9 cellular contexts compared by ENCODE assay signal in genomic region chr20:13325033-13325432, GRCh38.
DNase-seq lines count a peak whose midpoint lies in the region; ATAC-seq and TF ChIP-seq lines count a peak whose summit lies in the region.
"Had no signal": no experiment of that assay in that cellular context is flagged by ENCODE, and none has a peak within 500 bp of the region (broad histone marks: within the 10 kb centered on the region; RNA-seq: fewer than 3 reads in every experiment).

No MANE protein-coding gene starts in this region.

- TF ChIP-seq CTCF in endodermal cell (conservative IDR thresholded peaks at IDR 0.05) (peak; percentile 92), retinal pigment epithelial cell (conservative IDR thresholded peaks at IDR 0.05; ENCODE audit: low read depth, low read length) (peak; percentile 72), uterus (IDR thresholded peaks at IDR 0.05) (peak in 1 of 4 experiments; percentile 11)

- H3K27me3 ChIP-seq in endodermal cell (ENCODE audit: control insufficient read depth, insufficient read depth, low read length, poor library complexity, severe bottlenecking) (no peaks in the 10 kb centered on the region), uterus (no peaks in the 10 kb centered on the region)
- peaks cover 5% of the 10 kb centered on the region for H3K27me3 ChIP-seq in CD4-positive, alpha-beta memory T cell (ENCODE audit: insufficient read depth, low read length)

- no peak overlapping the region for H3K4me3 Mint-ChIP-seq in endodermal cell
- H3K4me3 Mint-ChIP-seq in CD4-positive, alpha-beta memory T cell: no peak overlapping the region

- H3K4me1 Mint-ChIP-seq in endodermal cell: peaks cover 59% of the 10 kb centered on the region
- H3K4me1 Mint-ChIP-seq in CD4-positive, alpha-beta memory T cell: peaks cover 0 to 4% (median 3%) of the 10 kb centered on the region in 4 donors

- H3K4me3 ChIP-seq in endodermal cell (ENCODE audit: low read length): no peak overlapping the region
- no peak overlapping the region for H3K4me3 ChIP-seq in retinal pigment epithelial cell (ENCODE audit: low read length)
- no peak overlapping the region for H3K4me3 ChIP-seq in CD4-positive, alpha-beta memory T cell (ENCODE audit: low read length in 2 of 2)
- no peak overlapping the region for H3K4me3 ChIP-seq in uterus

- peaks cover 10% of the 10 kb centered on the region for H3K36me3 Mint-ChIP-seq in endodermal cell (ENCODE audit: low read depth)
- H3K36me3 Mint-ChIP-seq in CD4-positive, alpha-beta memory T cell: no peaks in the 10 kb centered on the region

- no peak overlapping the region for H3K9ac ChIP-seq in endodermal cell (ENCODE audit: extremely low read depth, low read length, poor library complexity, severe bottlenecking)

- H3K27me3 Mint-ChIP-seq in endodermal cell (ENCODE audit: insufficient read depth): no peaks in the 10 kb centered on the region
- peaks cover 1 to 3% of the 10 kb centered on the region in 2 donors for H3K27me3 Mint-ChIP-seq in CD4-positive, alpha-beta memory T cell

- H3K9me3 ChIP-seq in endodermal cell (ENCODE audit: control insufficient read depth, low read length) (peaks cover 14% of the 10 kb centered on the region), uterus (no peaks in the 10 kb centered on the region)
- no peaks in the 10 kb centered on the region for H3K9me3 ChIP-seq in CD4-positive, alpha-beta memory T cell (ENCODE audit: control insufficient read depth in 1 of 2, low read length in 2 of 2)

- H3K4me1 ChIP-seq in endodermal cell (ENCODE audit: control insufficient read depth, insufficient read depth, low read length) (peaks cover 20% of the 10 kb centered on the region), uterus (peaks cover 0 to 3% of the 10 kb centered on the region in 2 donors)
- H3K4me1 ChIP-seq in CD4-positive, alpha-beta memory T cell (ENCODE audit: insufficient read depth, low read length): no peaks in the 10 kb centered on the region

- no peak overlapping the region for H3K27ac Mint-ChIP-seq in endodermal cell
- no peak overlapping the region for H3K27ac Mint-ChIP-seq in CD4-positive, alpha-beta memory T cell

- H3K27ac ChIP-seq in endodermal cell (ENCODE audit: low read depth, low read length): no peak overlapping the region
- no peak overlapping the region for H3K27ac ChIP-seq in CD4-positive, alpha-beta memory T cell (ENCODE audit: low read depth, low read length)
- no peak overlapping the region for H3K27ac ChIP-seq in uterus
- H3K27ac ChIP-seq: epithelial cell of prostate had no signal

- DNase-seq in DMS53 (lab: John Stamatoyannopoulos, UW) (peak; percentile 23), DMS53 treated with DMSO at 0.1 percent for 48 hours (lab: John Stamatoyannopoulos, UW; ENCODE audit: unreplicated experiment) (no peak), M059J (ENCODE audit: low read depth) (peak; percentile 59), endodermal cell (peak; percentile 89), retinal pigment epithelial cell (ENCODE audit: low read depth) (peak; percentile 1), uterus (no peak)
- no peak for DNase-seq in CD4-positive, alpha-beta memory T cell

- WGBS in endodermal cell (ENCODE audit: insufficient coverage in 1 of 2, insufficient read length in 1 of 2), 2 experiments: 38 to 60% methylated on average over 5 to 8 of the region's 8 CpGs

- intact Hi-C loops in CD4-positive, alpha-beta memory T cell (cut with micrococcal nuclease): no loop called here
- intact Hi-C loops in uterus (cut with DNase I; ENCODE audit: low total_unique reads): no loop called here

- no peak for TF ChIP-seq POLR2A in uterus (IDR thresholded peaks at IDR 0.05)

- POLR2A ChIA-PET in CD4-positive, alpha-beta memory T cell (lab: Charles Lee; ENCODE audit: partially characterized antibody): no interaction called here

- CTCF ChIA-PET in CD4-positive, alpha-beta memory T cell (lab: Charles Lee; ENCODE audit: partially characterized antibody): interaction anchor here (0.9 to 1.2 kb wide), 2 partner anchors 222 to 447 kb away, joined by 3 to 4 read pairs; no protein-coding TSS in a partner anchor

- ATAC-seq in HG03175 (IDR thresholded peaks at IDR 0.05; ENCODE audit: unreplicated experiment): no peak

- peaks cover 18% of the 10 kb centered on the region for H3K9me3 Mint-ChIP-seq in endodermal cell
- H3K9me3 Mint-ChIP-seq in CD4-positive, alpha-beta memory T cell: peaks cover 0 to 9% (median 2%) of the 10 kb centered on the region in 8 donors

- H3K36me3 ChIP-seq in endodermal cell (ENCODE audit: control insufficient read depth, insufficient read depth, low read length) (no peaks in the 10 kb centered on the region), uterus (no peaks in the 10 kb centered on the region)
- no peaks in the 10 kb centered on the region for H3K36me3 ChIP-seq in CD4-positive, alpha-beta memory T cell (ENCODE audit: insufficient read depth, low read length)

Comparison
In these comparisons a context has a peak if more than half of its experiments do, and no peak if none do; other contexts are left out.
1. DNase-seq: peak in DMS53 (single experiment), M059J (single experiment), endodermal cell (single experiment) and retinal pigment epithelial cell (single experiment); none in DMS53 treated with DMSO at 0.1 percent for 48 hours (single experiment), CD4-positive, alpha-beta memory T cell (0 of 5) and uterus (0 of 2).